8 cellular contexts compared by ENCODE assay signal in the genomic region with DNA sequence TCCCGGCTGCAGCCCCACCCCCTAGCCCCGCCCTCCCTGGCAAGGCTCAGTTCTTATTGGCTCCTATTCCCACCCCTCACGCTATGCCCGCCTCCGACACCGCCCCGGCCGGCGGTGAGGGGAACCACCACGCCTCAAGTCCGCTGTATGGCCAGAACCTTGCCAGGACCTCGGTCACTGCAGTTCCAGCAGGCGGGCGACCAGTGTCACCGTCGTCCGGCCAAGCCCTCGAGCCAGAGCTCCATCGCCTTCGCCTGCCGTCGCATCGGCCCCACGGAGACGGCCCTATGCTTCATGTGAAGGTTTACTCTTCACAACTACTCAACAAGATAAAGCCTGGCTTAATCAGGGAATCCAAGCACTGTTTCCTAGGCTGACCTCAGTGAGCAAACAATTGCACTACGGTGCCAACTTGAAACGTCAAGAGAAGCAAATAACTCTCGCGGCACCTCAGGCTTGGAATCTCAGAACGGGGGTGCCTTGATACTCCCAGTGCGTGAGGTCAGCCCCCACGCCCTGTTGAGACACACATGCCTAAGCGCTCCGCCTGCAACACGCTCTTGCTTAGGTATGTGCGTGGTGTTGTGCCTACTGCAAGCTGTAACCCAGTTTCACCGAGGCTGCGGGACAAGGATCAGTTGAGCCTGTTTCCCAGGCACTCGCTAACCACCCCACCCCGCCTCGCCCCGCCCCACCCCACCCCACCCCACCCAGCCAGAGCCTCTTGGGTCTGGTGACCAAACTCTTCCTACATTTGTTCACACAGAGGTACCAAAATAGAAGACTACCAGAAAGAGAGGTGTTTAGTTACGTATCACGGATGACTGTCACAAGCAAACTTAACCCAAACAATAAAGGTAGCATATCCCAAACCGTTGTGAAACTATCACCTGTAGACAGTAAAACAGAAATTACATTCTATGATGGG. TPM values are rescaled to one million over a fixed set of nuclear protein-coding genes. Genes with fewer than 3 reads are reported as not detected.
DNase-seq lines count a peak whose midpoint lies in the region; ATAC-seq and TF ChIP-seq lines count a peak whose summit lies in the region.

No MANE protein-coding gene starts in this region.

- peaks cover 57% of the 10 kb centered on the region for H3K27me3 Mint-ChIP-seq in T-helper 1 cell treated with Interleukin-12 subunit alpha and Interleukin-12 subunit beta and Interleukin-4 antibody, amounts not matched to agents 30 μg/mL and 1 μg/mL, for 36 hours (ENCODE audit: low read depth)

- H3K27me3 ChIP-seq in ascending aorta: no peaks in the 10 kb centered on the region
- no peaks in the 10 kb centered on the region for H3K27me3 ChIP-seq in right cardiac atrium (ENCODE audit: control insufficient read depth, insufficient read depth)
- no peaks in the 10 kb centered on the region for H3K27me3 ChIP-seq in psoas muscle (ENCODE audit: insufficient read depth in 3 of 3, low read length in 2 of 3)

- H3K9me3 Mint-ChIP-seq in T-helper 1 cell treated with Interleukin-12 subunit alpha and Interleukin-12 subunit beta and Interleukin-4 antibody, amounts not matched to agents 30 μg/mL and 1 μg/mL, for 36 hours: no peaks in the 10 kb centered on the region

- peak; percentile 6 for TF ChIP-seq CTCF in GM10248 (IDR thresholded peaks at IDR 0.05; ENCODE audit: control extremely low read depth, extremely low read depth, low read depth, missing control alignments)
- no peak for TF ChIP-seq CTCF in HFF-Myc (IDR thresholded peaks at IDR 0.05; ENCODE audit: low read depth, low read length, missing control alignments)
- peak in 2 of 3 experiments; percentile 20 to 37 for TF ChIP-seq CTCF in ascending aorta (IDR thresholded peaks at IDR 0.05)
- TF ChIP-seq CTCF in psoas muscle (IDR thresholded peaks at IDR 0.05): peak; percentile 18

- H3K36me3 ChIP-seq in ascending aorta (no peaks in the 10 kb centered on the region), psoas muscle (ENCODE audit: insufficient read depth in 1 of 2, low read depth in 1 of 2) (peaks cover 0 to 48% of the 10 kb centered on the region in 2 donors), urinary bladder (ENCODE audit: insufficient read depth) (no peaks in the 10 kb centered on the region)

- 4% methylated on average over 45 of the region's 45 CpGs for WGBS in right cardiac atrium
- WGBS in psoas muscle, 3 donors: 2% methylated on average over 43 to 45 of the region's 45 CpGs
- WGBS in urinary bladder: 4% methylated on average over 45 of the region's 45 CpGs

- DNase-seq in GM10248 (ENCODE audit: extremely low spot score): peak; percentile 96
- DNase-seq in HFF-Myc (ENCODE audit: extremely low read depth, low read depth): peak; percentile 29
- DNase-seq in MV-4-11 (lab: John Stamatoyannopoulos, UW): peak; percentile 65
- peak; percentile 74 to 96 for DNase-seq in ascending aorta (ENCODE audit: low spot score in 2 of 2)
- DNase-seq in right cardiac atrium: peak; percentile 96 to 97 (median 97)
- peak; percentile 95 to 97 for DNase-seq in psoas muscle

- peaks cover 1% of the 10 kb centered on the region for H3K4me1 Mint-ChIP-seq in T-helper 1 cell treated with Interleukin-12 subunit alpha and Interleukin-12 subunit beta and Interleukin-4 antibody, amounts not matched to agents 30 μg/mL and 1 μg/mL, for 36 hours (ENCODE audit: low read depth)

- H3K9me3 ChIP-seq in ascending aorta (no peaks in the 10 kb centered on the region), right cardiac atrium (ENCODE audit: control insufficient read depth, low read length) (no peaks in the 10 kb centered on the region), psoas muscle (no peaks in the 10 kb centered on the region)

- H3K36me3 Mint-ChIP-seq in T-helper 1 cell treated with Interleukin-12 subunit alpha and Interleukin-12 subunit beta and Interleukin-4 antibody, amounts not matched to agents 30 μg/mL and 1 μg/mL, for 36 hours (ENCODE audit: low read depth): no peaks in the 10 kb centered on the region

- H3K27ac ChIP-seq in ascending aorta: peak overlapping the region; percentile 54 to 82
- peak overlapping the region; percentile 18 for H3K27ac ChIP-seq in right cardiac atrium (ENCODE audit: low read length)
- H3K27ac ChIP-seq in psoas muscle: peak overlapping the region; percentile 91
- H3K27ac ChIP-seq in urinary bladder (ENCODE audit: low read depth): peak overlapping the region; percentile 81

- ATAC-seq in right cardiac atrium (peak; percentile 100), psoas muscle (peak; percentile 91 to 96 (median 92))

- CTCF ChIA-PET in GM10248 (lab: Yijun Ruan, JAX): interaction anchor here (1.0 to 5.6 kb wide), 6 partner anchors 10 to 323 kb away, joined by 3 to 39 read pairs (median 4); partner anchors contain the start of gene NRAS

- H3K4me1 ChIP-seq in ascending aorta: no peaks in the 10 kb centered on the region
- no peaks in the 10 kb centered on the region for H3K4me1 ChIP-seq in right cardiac atrium (ENCODE audit: control insufficient read depth, insufficient read depth, low read length)
- peaks cover 20% of the 10 kb centered on the region for H3K4me1 ChIP-seq in psoas muscle
- H3K4me1 ChIP-seq in urinary bladder (ENCODE audit: insufficient read depth): no peaks in the 10 kb centered on the region

- peak overlapping the region; percentile 54 for H3K4me3 ChIP-seq in HFF-Myc (replicated peaks; ENCODE audit: low read depth, low read length)
- H3K4me3 ChIP-seq in ascending aorta: peak overlapping the region; percentile 77 to 94
- H3K4me3 ChIP-seq in right cardiac atrium (ENCODE audit: low read length): peak overlapping the region; percentile 53
- peak overlapping the region; percentile 81 for H3K4me3 ChIP-seq in psoas muscle
- peak overlapping the region; percentile 60 for H3K4me3 ChIP-seq in urinary bladder (ENCODE audit: low read depth, low read length)

- POLR2A ChIA-PET in GM10248 (lab: Yijun Ruan, JAX): interaction anchor here (0.6 kb wide), 1 partner anchor 27 kb away, joined by 4 read pairs; no protein-coding TSS in a partner anchor

- intact Hi-C loops in ascending aorta (cut with DNase I): loop anchor here (1.0 to 10.0 kb wide), 6 partner anchors 46 to 414 kb away; partner anchors contain the start of genes BCAS2, CSDE1, NRAS and TRIM33
- intact Hi-C loops in right cardiac atrium (cut with DNase I): no loop called here
- intact Hi-C loops in psoas muscle (cut with DNase I): loop anchor here in 1 of 2 donors (5.0 kb wide), 1 partner anchor 87 kb away; the partner anchor contains the start of gene CSDE1

- no peak overlapping the region for H3K27ac Mint-ChIP-seq in T-helper 1 cell treated with Interleukin-12 subunit alpha and Interleukin-12 subunit beta and Interleukin-4 antibody, amounts not matched to agents 30 μg/mL and 1 μg/mL, for 36 hours

- peak overlapping the region; percentile 88 for H3K4me3 Mint-ChIP-seq in T-helper 1 cell treated with Interleukin-12 subunit alpha and Interleukin-12 subunit beta and Interleukin-4 antibody, amounts not matched to agents 30 μg/mL and 1 μg/mL, for 36 hours

RNA-seq across cellular contexts. Expression of gene DENND2C, which starts 0.5 kb away (rescaled TPM):
- total RNA-seq in ascending aorta (5.4 TPM), right cardiac atrium (1 to 10 TPM; 2.2 to 3.7 (median 2.6) TPM), psoas muscle (10 to 100 TPM; 12.6 to 16.4 (median 14.7) TPM), urinary bladder (8.8 TPM)
- polyA plus RNA-seq in right cardiac atrium (1.5 TPM), psoas muscle (10 to 100 TPM in 1 of 3 donors, 1 to 10 TPM in 2; 1.4 to 18.3 (median 8.7) TPM), urinary bladder (1.9 TPM)

RNA-seq across cellular contexts. Expression of gene AMPD1, which starts 25.0 kb away (rescaled TPM):
- total RNA-seq in ascending aorta (not detected), right cardiac atrium (not detected), psoas muscle (100 to 1,000 TPM in 2 of 4 donors, 10 to 100 TPM in 2; 73.4 to 289 (median 155) TPM), urinary bladder (1.9 TPM)
- polyA plus RNA-seq in right cardiac atrium (not detected), psoas muscle (100 to 1,000 TPM in 2 of 3 donors, 1 to 10 TPM in 1; 4.8 to 174 (median 129) TPM), urinary bladder (not detected)

RNA-seq across cellular contexts. Expression of gene NRAS, which starts 46.2 kb away (rescaled TPM):
- total RNA-seq in ascending aorta: 10.7 TPM
- 10 to 100 TPM in 1 of 4 donors, 1 to 10 TPM in 3; 7.3 to 12.8 (median 8.9) TPM for total RNA-seq in right cardiac atrium
- polyA plus RNA-seq in right cardiac atrium: 4.8 TPM
- total RNA-seq in psoas muscle: 1 to 10 TPM; 3.6 to 6.6 (median 5.9) TPM
- 10 to 100 TPM in 1 of 3 donors, 1 to 10 TPM in 2; 4.3 to 15.8 (median 5.0) TPM for polyA plus RNA-seq in psoas muscle
- 46.5 TPM for total RNA-seq in urinary bladder
- 11.5 TPM for polyA plus RNA-seq in urinary bladder

Comparison
In these comparisons a context has a peak if more than half of its experiments do, and no peak if none do; other contexts are left out.
1. Peak in every context shown above with its lines: DNase-seq, ATAC-seq, H3K4me3 ChIP-seq and H3K27ac ChIP-seq.
2. DNase-seq: peak in every context shown above with its lines; median percentile 97 in right cardiac atrium; 96 in GM10248; 96 in psoas muscle; 85 in ascending aorta; 65 in MV-4-11; 29 in HFF-Myc.
3. H3K27ac ChIP-seq: peak in every context shown above with its lines; median percentile 91 in psoas muscle; 81 in urinary bladder; 68 in ascending aorta; 18 in right cardiac atrium.
4. RNA of gene AMPD1, which starts 25.0 kb away (total RNA-seq): 73.4 to 289 TPM in psoas muscle; 1.9 TPM in urinary bladder (single experiment), not detected in right cardiac atrium and not detected in ascending aorta (single experiment); every median in the first group is over 10 times any median in the second.